Comparison of ENCODE assay signal across 36 cellular contexts in the genomic region with DNA sequence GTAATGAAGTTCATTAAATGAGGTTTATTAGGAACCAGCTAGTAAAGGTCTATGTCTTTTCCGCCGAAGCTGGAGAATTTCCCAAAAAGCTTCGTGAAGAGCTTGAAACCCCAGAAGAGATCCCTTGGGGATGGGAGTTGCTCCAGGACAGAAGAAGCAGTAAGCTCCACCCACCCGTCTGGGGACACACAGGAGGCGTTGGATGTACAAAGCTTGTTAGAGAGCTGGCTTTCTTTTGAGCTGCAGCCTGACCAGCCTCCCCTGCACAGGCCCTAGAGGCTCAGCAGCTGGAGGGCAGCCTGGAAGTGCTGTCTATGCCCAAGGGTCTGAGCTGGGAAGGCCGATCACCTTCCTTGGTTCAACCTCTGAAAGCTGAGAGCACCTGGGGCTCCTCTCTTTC.
"Had no signal": no experiment of that assay in that cellular context is flagged by ENCODE, and none has a peak within 500 bp of the region (broad histone marks: within the 10 kb centered on the region; RNA-seq: fewer than 3 reads in every experiment).

No MANE protein-coding gene starts in this region.

- DNase-seq: activated CD4-positive, alpha-beta memory T cell treated with anti-CD3 and anti-CD28 coated beads, Interleukin-2, amount 10 ng/mL, durations not matched to agents 7 days and 5 days; activated CD4-positive, alpha-beta T cell treated with anti-CD3 and anti-CD28 coated beads for 1 hour; activated CD4-positive, alpha-beta T cell treated with anti-CD3 and anti-CD28 coated beads for 48 hours; activated CD4-positive, CD25-positive, alpha-beta regulatory T cell; activated CD8-positive, alpha-beta memory T cell treated with anti-CD3 and anti-CD28 coated beads for 24 hours; activated CD8-positive, alpha-beta memory T cell treated with anti-CD3 and anti-CD28 coated beads, Interleukin-2, amount 10 ng/mL, durations not matched to agents 7 days and 5 days; activated CD8-positive, alpha-beta memory T cell treated with anti-CD3 and anti-CD28 coated beads, Interleukin-2, amount 50 U/mL, for 48 hours; activated effector memory CD4-positive, alpha-beta T cell treated with anti-CD3 and anti-CD28 coated beads, Interleukin-2, amount 50 U/mL, for 16 hours; activated naive CD4-positive, alpha-beta T cell; activated naive CD4-positive, alpha-beta T cell treated with anti-CD3 and anti-CD28 coated beads, Interleukin-2, amount 50 U/mL, for 16 hours; activated naive CD8-positive, alpha-beta T cell treated with anti-CD3 and anti-CD28 coated beads for 36 hours; activated T-cell treated with anti-CD3 and anti-CD28 coated beads, Interleukin-2, amount 50 U/mL, for 48 hours; amniotic stem cell; aorta; brain microvascular endothelial cell; Kasumi-1; KG1; MG63; NCI-H1048; NCI-H1105 treated with DMSO at 0.1 percent for 48 hours; NCI-H146; NCI-H187; NCI-H2029 treated with DMSO at 0.1 percent for 48 hours; NCI-H2171 treated with DMSO at 0.1 percent for 48 hours; NCI-H2227 treated with DMSO at 0.1 percent for 48 hours; NCI-H446; NCI-H510A treated with DMSO at 0.1 percent for 48 hours; NCI-H526 treated with DMSO at 0.1 percent for 48 hours; NCI-H774; SHP77; SJCRH30; T1000; WERI-Rb-1 had no signal

- H3K36me3 ChIP-seq: brain microvascular endothelial cell, MG63, SJCRH30, WERI-Rb-1 had no signal

- H3K4me1 Mint-ChIP-seq: activated CD4-positive, alpha-beta memory T cell treated with anti-CD3 and anti-CD28 coated beads, Interleukin-2, amount 10 ng/mL, durations not matched to agents 7 days and 5 days; activated CD8-positive, alpha-beta memory T cell treated with anti-CD3 and anti-CD28 coated beads, Interleukin-2, amount 10 ng/mL, durations not matched to agents 7 days and 5 days; activated naive CD8-positive, alpha-beta T cell treated with anti-CD3 and anti-CD28 coated beads for 36 hours; central memory CD8-positive, alpha-beta T cell had no signal

- ATAC-seq: activated CD8-positive, alpha-beta memory T cell treated with anti-CD3 and anti-CD28 coated beads, Interleukin-2, amount 10 ng/mL, durations not matched to agents 7 days and 5 days; Panc1 had no signal

- H3K27ac Mint-ChIP-seq: activated CD4-positive, alpha-beta memory T cell treated with anti-CD3 and anti-CD28 coated beads, Interleukin-2, amount 10 ng/mL, durations not matched to agents 7 days and 5 days; activated CD8-positive, alpha-beta memory T cell treated with anti-CD3 and anti-CD28 coated beads, Interleukin-2, amount 10 ng/mL, durations not matched to agents 7 days and 5 days; activated naive CD8-positive, alpha-beta T cell treated with anti-CD3 and anti-CD28 coated beads for 36 hours had no signal

- H3K4me3 Mint-ChIP-seq: activated CD4-positive, alpha-beta memory T cell treated with anti-CD3 and anti-CD28 coated beads, Interleukin-2, amount 10 ng/mL, durations not matched to agents 7 days and 5 days; activated CD8-positive, alpha-beta memory T cell treated with anti-CD3 and anti-CD28 coated beads, Interleukin-2, amount 10 ng/mL, durations not matched to agents 7 days and 5 days; activated naive CD8-positive, alpha-beta T cell treated with anti-CD3 and anti-CD28 coated beads for 36 hours; central memory CD8-positive, alpha-beta T cell had no signal

- H3K9me3 ChIP-seq: MG63, SJCRH30 had no signal

- H3K27me3 Mint-ChIP-seq: activated naive CD8-positive, alpha-beta T cell treated with anti-CD3 and anti-CD28 coated beads for 36 hours had no signal

- H3K4me3 ChIP-seq: MG63, SJCRH30, SK-N-MC had no signal

- H3K9me3 Mint-ChIP-seq: activated CD4-positive, alpha-beta memory T cell treated with anti-CD3 and anti-CD28 coated beads, Interleukin-2, amount 10 ng/mL, durations not matched to agents 7 days and 5 days; activated naive CD8-positive, alpha-beta T cell treated with anti-CD3 and anti-CD28 coated beads for 36 hours; central memory CD8-positive, alpha-beta T cell had no signal

- H3K36me3 Mint-ChIP-seq: activated CD8-positive, alpha-beta memory T cell treated with anti-CD3 and anti-CD28 coated beads, Interleukin-2, amount 10 ng/mL, durations not matched to agents 7 days and 5 days; activated naive CD8-positive, alpha-beta T cell treated with anti-CD3 and anti-CD28 coated beads for 36 hours had no signal

- H3K27ac ChIP-seq: brain microvascular endothelial cell, SJCRH30, SK-N-MC, WERI-Rb-1 had no signal

- H3K27me3 ChIP-seq: brain microvascular endothelial cell had no signal
